1 cellular context compared by ENCODE assay signal in the genomic region with DNA sequence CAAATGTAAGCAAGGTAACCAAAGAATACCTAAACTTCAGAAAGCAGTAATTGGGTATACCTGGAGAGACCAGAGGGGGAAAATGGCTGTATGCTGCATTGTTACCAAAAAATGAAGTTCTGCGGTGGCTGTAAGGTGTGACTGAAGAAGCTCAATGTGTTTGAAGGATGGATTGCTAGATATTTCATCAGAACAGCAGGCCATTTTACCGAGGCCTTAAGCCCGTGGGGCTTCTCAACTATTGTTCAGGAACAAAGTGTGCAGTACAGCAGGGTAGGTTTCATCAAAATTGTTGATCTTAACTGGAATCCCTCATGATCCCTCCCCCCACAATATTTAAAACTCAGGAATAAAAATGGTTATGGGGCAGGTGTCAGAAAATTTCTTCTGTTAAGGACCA.
A peak's percentile ranks its signal among the peaks of the same experiment; 100 is the strongest.
TF ChIP-seq lines count a peak whose summit lies in the region.

No MANE protein-coding gene starts in this region.

TF ChIP-seq in K562, 482 proteins besides CTCF, POLR2A, EP300 and RAD21 (continued from another document):
- no peak for TF ChIP-seq NR2C2 (CRISPR knock-in tag; IDR thresholded peaks at IDR 0.05)
- TF ChIP-seq NR2C2 (tag; IDR thresholded peaks at IDR 0.05), result peak; percentile 36; the same call in 1 of the 2 replicates
- 0 out of 2 replicates have a peak, but pooled peaks have one; percentile 32 for TF ChIP-seq ZBTB9 (CRISPR knock-in tag; IDR thresholded peaks at IDR 0.05)
- TF ChIP-seq BACH1 (tag; IDR thresholded peaks at IDR 0.05), result 0 out of 2 replicates have a peak, but pooled peaks have one; percentile 50
- peak; percentile 76; the same call in 1 of the 2 replicates for TF ChIP-seq ZNF175 (CRISPR knock-in tag; IDR thresholded peaks at IDR 0.05; ENCODE audit: low read depth)
- no peak for TF ChIP-seq RB1 (IDR thresholded peaks at IDR 0.05; ENCODE audit: low read depth)
- TF ChIP-seq THRAP3 (IDR thresholded peaks at IDR 0.05; ENCODE audit: borderline replicate concordance), result no peak
- no peak for TF ChIP-seq LARP7 (IDR thresholded peaks at IDR 0.05)
- TF ChIP-seq NEUROD1 (IDR thresholded peaks at IDR 0.05; ENCODE audit: borderline replicate concordance, low read depth, low read length, partially characterized antibody), result no peak
- TF ChIP-seq HIVEP1 (CRISPR knock-in tag; IDR thresholded peaks at IDR 0.05), result peak; percentile 44; the same call in 1 of the 2 replicates
